7 cellular contexts compared by ENCODE assay signal in genomic region chr12:1691123-1692007, GRCh38. TPM values are rescaled to one million over a fixed set of nuclear protein-coding genes. Genes with fewer than 3 reads are reported as not detected.
A peak's percentile ranks its signal among the peaks of the same experiment; 100 is the strongest.
DNase-seq lines count a peak whose midpoint lies in the region; ATAC-seq and TF ChIP-seq lines count a peak whose summit lies in the region.

No MANE protein-coding gene starts in this region.

- H3K4me1 Mint-ChIP-seq in endothelial cell (ENCODE audit: unreplicated experiment): peaks cover 23% of the 10 kb centered on the region

- H3K27me3 Mint-ChIP-seq in endothelial cell (ENCODE audit: unreplicated experiment): peaks cover 3% of the 10 kb centered on the region

- ATAC-seq in GM21515 (IDR thresholded peaks at IDR 0.05; ENCODE audit: unreplicated experiment) (peak; percentile 8), upper lobe of right lung (peak; percentile 71)

- H3K36me3 ChIP-seq in HUES6 (ENCODE audit: control insufficient read depth, insufficient read depth, low read length) (0 out of 2 replicates have a peak, but pooled peaks cover 3% of the 10 kb centered on the region), WERI-Rb-1 (peaks cover 21% of the 10 kb centered on the region), muscle layer of colon (ENCODE audit: insufficient read depth, low read length) (no peaks in the 10 kb centered on the region), upper lobe of right lung (no peaks in the 10 kb centered on the region)

- peak overlapping the region; percentile 94 for H3K27ac Mint-ChIP-seq in endothelial cell (ENCODE audit: unreplicated experiment)

- peak overlapping the region; percentile 88 for H3K9ac ChIP-seq in HUES6 (ENCODE audit: low read length)
- H3K9ac ChIP-seq in muscle layer of colon (ENCODE audit: low read length): peak overlapping the region; percentile 66

- H3K9me3 ChIP-seq in HUES6 (ENCODE audit: control insufficient read depth, insufficient read depth, low read depth, low read length): no peaks in the 10 kb centered on the region
- H3K9me3 ChIP-seq in WERI-Rb-1 (ENCODE audit: severe bottlenecking): no peaks in the 10 kb centered on the region
- no peaks in the 10 kb centered on the region for H3K9me3 ChIP-seq in muscle layer of colon (ENCODE audit: low read length)
- H3K9me3 ChIP-seq in upper lobe of right lung: no peaks in the 10 kb centered on the region

- peak overlapping the region; percentile 93 for H3K27ac ChIP-seq in HUES6 (ENCODE audit: low read depth, low read length)
- H3K27ac ChIP-seq in WERI-Rb-1: peak overlapping the region; percentile 91
- peak overlapping the region; percentile 93 for H3K27ac ChIP-seq in muscle layer of colon (ENCODE audit: low read depth, low read length)
- peak overlapping the region; percentile 83 for H3K27ac ChIP-seq in upper lobe of right lung

- H3K4me3 ChIP-seq in GM08714 (ENCODE audit: low read length): peak overlapping the region; percentile 77
- H3K4me3 ChIP-seq in HUES6 (ENCODE audit: low read depth, low read length): peak overlapping the region; percentile 93
- peak overlapping the region; percentile 98 for H3K4me3 ChIP-seq in WERI-Rb-1 (ENCODE audit: low read depth, low read length)
- H3K4me3 ChIP-seq in muscle layer of colon (ENCODE audit: low read depth in 1 of 2, low read length in 2 of 2): peak overlapping the region; percentile 78 to 92
- peak overlapping the region; percentile 84 for H3K4me3 ChIP-seq in upper lobe of right lung

- intact Hi-C loops in upper lobe of right lung (cut with DNase I): no loop called here

- H3K4me1 ChIP-seq in HUES6 (ENCODE audit: control insufficient read depth, insufficient read depth, low read length) (peaks cover 6% of the 10 kb centered on the region), muscle layer of colon (ENCODE audit: insufficient read depth, low read length) (peaks cover 13% of the 10 kb centered on the region), upper lobe of right lung (peaks cover 15% of the 10 kb centered on the region)

- H3K27me3 ChIP-seq in HUES6 (ENCODE audit: control insufficient read depth, insufficient read depth, low read length) (no peaks in the 10 kb centered on the region), WERI-Rb-1 (ENCODE audit: insufficient read depth, low read depth, severe bottlenecking) (no peaks in the 10 kb centered on the region), muscle layer of colon (ENCODE audit: control insufficient read depth in 1 of 2, insufficient read depth in 2 of 2, low read length in 2 of 2) (no peaks in the 10 kb centered on the region), upper lobe of right lung (no peaks in the 10 kb centered on the region)

- peak overlapping the region; percentile 98 for H3K4me3 Mint-ChIP-seq in endothelial cell (ENCODE audit: unreplicated experiment)

- no peaks in the 10 kb centered on the region for H3K9me3 Mint-ChIP-seq in endothelial cell (ENCODE audit: unreplicated experiment)

- peaks cover 8% of the 10 kb centered on the region for H3K36me3 Mint-ChIP-seq in endothelial cell (ENCODE audit: low read depth, unreplicated experiment)

- TF ChIP-seq CTCF in WERI-Rb-1 (IDR thresholded peaks at IDR 0.05; ENCODE audit: low read depth, low read length): no peak
- TF ChIP-seq CTCF in endothelial cell (IDR thresholded peaks at IDR 0.05; ENCODE audit: unreplicated experiment): no peak
- TF ChIP-seq CTCF in upper lobe of right lung (IDR thresholded peaks at IDR 0.05): no peak

- DNase-seq in WERI-Rb-1: no peak
- DNase-seq in endothelial cell (ENCODE audit: low spot score): peak; percentile 46
- peak; percentile 82 for DNase-seq in upper lobe of right lung

RNA-seq across cellular contexts. Expression of gene ADIPOR2, which starts 0.5 kb away (rescaled TPM):
- total RNA-seq in endothelial cell (ENCODE audit: unreplicated experiment): 41.8 TPM
- 96.0 TPM for total RNA-seq in upper lobe of right lung
